In the genomic region with DNA sequence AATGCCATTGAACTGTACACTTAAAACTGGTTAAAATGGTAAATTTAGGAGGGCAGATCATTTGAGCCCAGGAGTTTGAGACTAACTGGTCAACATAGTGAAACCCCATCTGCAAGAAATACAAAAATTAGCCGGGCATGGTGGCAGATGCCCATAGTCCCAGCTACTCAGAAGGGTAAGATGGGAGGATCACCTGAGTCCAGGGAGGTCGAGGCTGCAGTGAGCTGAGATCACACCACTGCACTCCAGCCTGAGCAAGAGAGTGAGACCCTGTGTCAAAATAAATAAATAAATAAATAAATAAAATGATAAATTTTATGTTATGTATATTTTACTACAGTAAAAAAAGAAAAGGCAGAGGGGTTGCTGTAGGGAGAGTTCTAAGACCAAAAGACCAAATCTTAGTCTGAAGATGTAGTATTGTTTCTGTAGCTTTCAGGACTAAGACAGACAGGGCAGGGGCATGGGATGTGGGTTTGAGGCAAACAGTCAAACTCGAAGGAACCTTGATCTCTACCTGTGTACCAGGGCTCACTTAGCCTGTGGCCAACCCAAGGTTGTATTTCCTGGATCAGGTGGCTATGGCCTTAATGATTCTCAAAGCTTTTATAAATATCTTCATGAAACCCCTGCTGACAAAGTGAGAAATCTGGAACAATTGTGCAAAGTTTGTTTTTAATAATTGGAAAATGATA, we compare ENCODE assay signal across 28 cellular contexts.
"Had no signal": no experiment of that assay in that cellular context is flagged by ENCODE, and none has a peak within 500 bp of the region (broad histone marks: within the 10 kb centered on the region; RNA-seq: fewer than 3 reads in every experiment).

No MANE protein-coding gene starts in this region.

- H3K4me1 ChIP-seq: stomach, suprapubic skin, testis, thyroid gland, tibial artery, tibial nerve, transverse colon, upper lobe of left lung, upper lobe of right lung, uterus, vagina had no signal

- H3K9me3 ChIP-seq: suprapubic skin, testis, thoracic aorta, thyroid gland, tibial artery, uterus, vagina had no signal

- H3K4me3 Mint-ChIP-seq: stimulated activated effector memory CD8-positive, alpha-beta T cell treated with anti-CD3 and anti-CD28 coated beads, Interleukin-12 subunit alpha, Interleukin-12 subunit beta, amount 100 ng/mL, for 72 hours; stimulated activated memory B cell treated with anti-CD40 and anti-IgM and Interleukin-4, amounts not matched to agents 10 μg/mL and 1 μg/mL and 100 μg/mL, for 72 hours; stimulated activated naive B cell treated with anti-CD40 and anti-IgM and Interleukin-4, amounts not matched to agents 10 μg/mL and 1 μg/mL and 100 μg/mL, for 72 hours; stimulated activated naive CD8-positive, alpha-beta T cell treated with anti-CD3 and anti-CD28 coated beads, Interleukin-15, amount 100 ng/mL, for 72 hours; stimulated activated naive CD8-positive, alpha-beta T cell treated with anti-CD3 and anti-CD28 coated beads, Interleukin-15, Interleukin-2, amounts not matched to agents 100 ng/mL and 50 ng/mL, for 24 hours; type B pancreatic cell had no signal

- H3K27me3 Mint-ChIP-seq: stimulated activated memory B cell treated with anti-CD40 and anti-IgM and Interleukin-4, amounts not matched to agents 10 μg/mL and 1 μg/mL and 100 μg/mL, for 72 hours; stimulated activated naive B cell treated with anti-CD40 and anti-IgM and Interleukin-4, amounts not matched to agents 10 μg/mL and 1 μg/mL and 100 μg/mL, for 72 hours; stimulated activated naive CD8-positive, alpha-beta T cell treated with anti-CD3 and anti-CD28 coated beads, Interleukin-15, amount 100 ng/mL, for 72 hours; stimulated activated naive CD8-positive, alpha-beta T cell treated with anti-CD3 and anti-CD28 coated beads, Interleukin-15, Interleukin-2, amounts not matched to agents 100 ng/mL and 50 ng/mL, for 24 hours; type B pancreatic cell had no signal

- H3K4me3 ChIP-seq: stomach, suprapubic skin, testis, thoracic aorta, thyroid gland, tibial artery, tibial nerve, transverse colon, upper lobe of left lung, upper lobe of right lung, uterus, vagina had no signal

- DNase-seq: stimulated activated CD4-positive, alpha-beta T cell treated with anti-CD3 and anti-CD28 coated beads, Interleukin-2, amount 100 ng/mL, for 48 hours; stimulated activated CD4-positive, alpha-beta T cell treated with anti-CD3 and anti-CD28 coated beads, Interleukin-4, amount 100 ng/mL, for 1 hour; stimulated activated CD4-positive, alpha-beta T cell treated with anti-CD3 and anti-CD28 coated beads, Interleukin-4, amount 100 ng/mL, for 24 hours; stimulated activated CD4-positive, alpha-beta T cell treated with anti-CD3 and anti-CD28 coated beads, Interleukin-4, amount 100 ng/mL, for 4 hours; stimulated activated CD8-positive, alpha-beta memory T cell treated with anti-CD3 and anti-CD28 coated beads, Interleukin-4, amount 100 ng/mL, for 48 hours; stimulated activated naive B cell treated with anti-CD40 and anti-IgM and Interleukin-4, amounts not matched to agents 10 μg/mL and 1 μg/mL and 100 μg/mL, for 72 hours; stimulated activated naive CD4-positive, alpha-beta T cell; stimulated activated naive CD4-positive, alpha-beta T cell treated with Interleukin-2 at 50 U/mL for 16 hours; stimulated activated naive CD8-positive, alpha-beta T cell treated with anti-CD3 and anti-CD28 coated beads, Interleukin-15, amount 100 ng/mL, for 72 hours; stimulated activated naive CD8-positive, alpha-beta T cell treated with anti-CD3 and anti-CD28 coated beads, Interleukin-15, Interleukin-2, amounts not matched to agents 100 U/mL and 50 U/mL, for 24 hours; stomach; substantia nigra; testis; thyroid gland; tibial artery; transverse colon; trophoblast cell; upper lobe of left lung; upper lobe of right lung; uterus had no signal

- H3K27ac ChIP-seq: stomach, suprapubic skin, testis, thoracic aorta, thyroid gland, tibial artery, tibial nerve, transverse colon, upper lobe of left lung, upper lobe of right lung, uterus, vagina had no signal

- H3K27ac Mint-ChIP-seq: stimulated activated effector memory CD8-positive, alpha-beta T cell treated with anti-CD3 and anti-CD28 coated beads, Interleukin-12 subunit alpha, Interleukin-12 subunit beta, amount 100 ng/mL, for 72 hours; stimulated activated memory B cell treated with anti-CD40 and anti-IgM and Interleukin-4, amounts not matched to agents 10 μg/mL and 1 μg/mL and 100 μg/mL, for 72 hours; stimulated activated naive B cell treated with anti-CD40 and anti-IgM and Interleukin-4, amounts not matched to agents 10 μg/mL and 1 μg/mL and 100 μg/mL, for 72 hours; stimulated activated naive CD8-positive, alpha-beta T cell treated with anti-CD3 and anti-CD28 coated beads, Interleukin-15, amount 100 ng/mL, for 72 hours; stimulated activated naive CD8-positive, alpha-beta T cell treated with anti-CD3 and anti-CD28 coated beads, Interleukin-15, Interleukin-2, amounts not matched to agents 100 ng/mL and 50 ng/mL, for 24 hours; type B pancreatic cell had no signal

- H3K4me1 Mint-ChIP-seq: stimulated activated effector memory CD8-positive, alpha-beta T cell treated with anti-CD3 and anti-CD28 coated beads, Interleukin-12 subunit alpha, Interleukin-12 subunit beta, amount 100 ng/mL, for 72 hours; stimulated activated memory B cell treated with anti-CD40 and anti-IgM and Interleukin-4, amounts not matched to agents 10 μg/mL and 1 μg/mL and 100 μg/mL, for 72 hours; stimulated activated naive B cell treated with anti-CD40 and anti-IgM and Interleukin-4, amounts not matched to agents 10 μg/mL and 1 μg/mL and 100 μg/mL, for 72 hours; stimulated activated naive CD8-positive, alpha-beta T cell treated with anti-CD3 and anti-CD28 coated beads, Interleukin-15, amount 100 ng/mL, for 72 hours had no signal

- H3K36me3 Mint-ChIP-seq: stimulated activated effector memory CD8-positive, alpha-beta T cell treated with anti-CD3 and anti-CD28 coated beads, Interleukin-12 subunit alpha, Interleukin-12 subunit beta, amount 100 ng/mL, for 72 hours; stimulated activated memory B cell treated with anti-CD40 and anti-IgM and Interleukin-4, amounts not matched to agents 10 μg/mL and 1 μg/mL and 100 μg/mL, for 72 hours; stimulated activated naive B cell treated with anti-CD40 and anti-IgM and Interleukin-4, amounts not matched to agents 10 μg/mL and 1 μg/mL and 100 μg/mL, for 72 hours had no signal

- H3K36me3 ChIP-seq: stomach, suprapubic skin, thoracic aorta, thyroid gland, tibial artery, tibial nerve, transverse colon, upper lobe of left lung, upper lobe of right lung, uterus, vagina had no signal

- H3K27me3 ChIP-seq: stomach, suprapubic skin, testis, thyroid gland, tibial artery, tibial nerve, transverse colon, upper lobe of left lung, upper lobe of right lung, uterus, vagina had no signal

- ATAC-seq: stimulated activated effector memory CD8-positive, alpha-beta T cell treated with anti-CD3 and anti-CD28 coated beads, Interleukin-12 subunit alpha, Interleukin-12 subunit beta, amount 100 ng/mL, for 72 hours; stimulated activated memory B cell treated with anti-CD40 and anti-IgM and Interleukin-4, amounts not matched to agents 10 μg/mL and 1 μg/mL and 100 μg/mL, for 72 hours; stimulated activated naive B cell treated with anti-CD40 and anti-IgM and Interleukin-4, amounts not matched to agents 10 μg/mL and 1 μg/mL and 100 μg/mL, for 72 hours; stimulated activated naive CD8-positive, alpha-beta T cell treated with anti-CD3 and anti-CD28 coated beads, Interleukin-15, amount 100 ng/mL, for 72 hours; stimulated activated naive CD8-positive, alpha-beta T cell treated with anti-CD3 and anti-CD28 coated beads, Interleukin-15, Interleukin-2, amounts not matched to agents 100 U/mL and 50 U/mL, for 24 hours; upper lobe of right lung had no signal
